In the genomic region with DNA sequence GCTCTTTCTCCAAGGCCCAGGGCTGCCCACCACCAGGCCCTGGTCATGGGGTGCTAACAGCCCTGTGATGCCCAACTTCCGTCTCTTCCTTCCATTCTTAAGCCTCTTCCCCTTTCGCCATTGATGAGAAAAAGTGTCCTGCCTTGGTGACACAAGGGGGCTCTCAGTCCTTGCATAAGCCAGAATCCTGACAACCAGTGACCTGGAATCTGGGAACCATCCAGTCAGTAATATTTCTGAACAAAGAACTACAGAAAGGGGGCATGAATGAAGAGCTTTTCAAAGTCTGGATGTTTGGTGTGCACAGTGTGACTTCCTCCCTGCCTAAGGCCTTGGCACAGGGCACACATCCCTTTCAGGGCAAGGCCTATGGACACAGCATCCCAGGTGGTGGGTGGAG, we compare ENCODE assay signal across 26 cellular contexts. TPM values are rescaled to one million over a fixed set of nuclear protein-coding genes. Genes with fewer than 3 reads are reported as not detected.
DNase-seq lines count a peak whose midpoint lies in the region; FAIRE-seq and TF ChIP-seq lines count a peak whose summit lies in the region.
"Had no signal": no experiment of that assay in that cellular context is flagged by ENCODE, and none has a peak within 500 bp of the region (broad histone marks: within the 10 kb centered on the region; RNA-seq: fewer than 3 reads in every experiment).

No MANE protein-coding gene starts in this region.

- H3K4me3 ChIP-seq in breast epithelium (no peak overlapping the region), WERI-Rb-1 (ENCODE audit: low read depth, low read length) (no peak overlapping the region)
- H3K4me3 ChIP-seq: adrenal gland, colonic mucosa, GM23338, heart right ventricle, MG63, PC-9, upper lobe of left lung had no signal

- POLR2A ChIA-PET in MCF 10A (lab: Yijun Ruan, JAX): no interaction called here

- H3K27ac Mint-ChIP-seq in MCF 10A (ENCODE audit: low read depth, unreplicated experiment) (no peak overlapping the region), progenitor cell of endocrine pancreas (no peak overlapping the region)
- H3K27ac Mint-ChIP-seq: GM23338; naive thymus-derived CD8-positive, alpha-beta T cell had no signal

- DNase-seq in breast epithelium (ENCODE audit: low spot score in 2 of 2) (no peak), MCF 10A (ENCODE audit: unreplicated experiment) (no peak), WERI-Rb-1 (no peak), foreskin melanocyte (peak; percentile 57), GF-D8 (lab: John Stamatoyannopoulos, UW) (no peak), H54 (ENCODE audit: insufficient read length, low spot score) (no peak), progenitor cell of endocrine pancreas (ENCODE audit: low spot score, unreplicated experiment) (no peak), ureter (ENCODE audit: low spot score) (no peak)
- DNase-seq: activated CD8-positive, alpha-beta memory T cell treated with anti-CD3 and anti-CD28 coated beads, Interleukin-2, amount 50 U/mL, for 48 hours; adrenal gland; Calu3; colonic mucosa; heart right ventricle; mesendoderm; MG63; naive thymus-derived CD8-positive, alpha-beta T cell; NCI-H1694; NCI-H82; PC-9; SIG-M5; upper lobe of left lung had no signal

- no peak for TF ChIP-seq CTCF in breast epithelium (IDR thresholded peaks at IDR 0.05)
- TF ChIP-seq CTCF in MCF 10A (IDR thresholded peaks at IDR 0.05; ENCODE audit: unreplicated experiment): no peak
- peak; percentile 44; the same call in 1 of the 2 replicates for TF ChIP-seq CTCF in WERI-Rb-1 (IDR thresholded peaks at IDR 0.05; ENCODE audit: low read depth, low read length)
- TF ChIP-seq CTCF in progenitor cell of endocrine pancreas (IDR thresholded peaks at IDR 0.05; ENCODE audit: unreplicated experiment): no peak

- H3K9me3 Mint-ChIP-seq in MCF 10A (ENCODE audit: unreplicated experiment): no peaks in the 10 kb centered on the region
- no peaks in the 10 kb centered on the region for H3K9me3 Mint-ChIP-seq in progenitor cell of endocrine pancreas (ENCODE audit: low read depth)
- H3K9me3 Mint-ChIP-seq: GM23338 had no signal

- no peak overlapping the region for H3K4me3 Mint-ChIP-seq in MCF 10A (ENCODE audit: unreplicated experiment)
- no peak overlapping the region for H3K4me3 Mint-ChIP-seq in progenitor cell of endocrine pancreas (ENCODE audit: low read depth)
- H3K4me3 Mint-ChIP-seq: GM23338; naive thymus-derived CD8-positive, alpha-beta T cell had no signal

- BruUV-seq in MCF 10A (replicated peaks; lab: Mats Ljungman, UMichigan): no TSS peak

- CTCF ChIA-PET in MCF 10A (lab: Yijun Ruan, JAX): interaction anchor here (1.2 kb wide), 1 partner anchor 286 kb away, joined by 3 read pairs; no protein-coding TSS in a partner anchor

- intact Hi-C loops in breast epithelium (cut with DNase I; ENCODE audit: low total_unique reads) (no loop called here), MCF 10A (cut with micrococcal nuclease) (no loop called here)

- H3K27me3 ChIP-seq in breast epithelium: no peaks in the 10 kb centered on the region
- no peaks in the 10 kb centered on the region for H3K27me3 ChIP-seq in WERI-Rb-1 (ENCODE audit: insufficient read depth, low read depth, severe bottlenecking)
- H3K27me3 ChIP-seq: adrenal gland, colonic mucosa, MG63, upper lobe of left lung had no signal

- TF ChIP-seq POLR2A in breast epithelium (IDR thresholded peaks at IDR 0.05): no peak
- no peak for TF ChIP-seq POLR2A in H54 (IDR thresholded peaks at IDR 0.05; ENCODE audit: low read depth, low read length)

- H3K36me3 ChIP-seq in breast epithelium (no peaks in the 10 kb centered on the region), WERI-Rb-1 (no peaks in the 10 kb centered on the region)
- H3K36me3 ChIP-seq: adrenal gland, colonic mucosa, heart right ventricle, MG63, upper lobe of left lung had no signal

- no peak for FAIRE-seq in H54 (lab: Jason Lieb, UNC)

- peak overlapping the region; percentile 45 to 52 for H3K27ac ChIP-seq in breast epithelium
- no peak overlapping the region for H3K27ac ChIP-seq in WERI-Rb-1
- H3K27ac ChIP-seq: adrenal gland, colonic mucosa, heart right ventricle, HL-60, parathyroid adenoma, PC-9, upper lobe of left lung, VCaP had no signal

- H3K27me3 Mint-ChIP-seq in MCF 10A (ENCODE audit: insufficient read depth, unreplicated experiment) (peaks cover 36% of the 10 kb centered on the region), progenitor cell of endocrine pancreas (peaks cover 40% of the 10 kb centered on the region)

- H3K4me1 Mint-ChIP-seq in MCF 10A (ENCODE audit: insufficient read depth, unreplicated experiment): no peaks in the 10 kb centered on the region
- H3K4me1 Mint-ChIP-seq in progenitor cell of endocrine pancreas (ENCODE audit: low read depth): peaks cover 8% of the 10 kb centered on the region
- H3K4me1 Mint-ChIP-seq: IgD-negative memory B cell; naive thymus-derived CD8-positive, alpha-beta T cell had no signal

- H3K9me3 ChIP-seq in breast epithelium: no peaks in the 10 kb centered on the region
- no peaks in the 10 kb centered on the region for H3K9me3 ChIP-seq in WERI-Rb-1 (ENCODE audit: severe bottlenecking)
- H3K9me3 ChIP-seq: adrenal gland, colonic mucosa, heart right ventricle, MG63, upper lobe of left lung had no signal

- H3K36me3 Mint-ChIP-seq in MCF 10A (ENCODE audit: insufficient read depth, unreplicated experiment) (no peaks in the 10 kb centered on the region), progenitor cell of endocrine pancreas (ENCODE audit: insufficient read depth) (no peaks in the 10 kb centered on the region)
- H3K36me3 Mint-ChIP-seq: IgD-negative memory B cell; naive thymus-derived CD8-positive, alpha-beta T cell had no signal

- H3K4me1 ChIP-seq in breast epithelium: peaks cover 0 to 3% of the 10 kb centered on the region in 2 donors
- H3K4me1 ChIP-seq: adrenal gland, colonic mucosa, parathyroid adenoma had no signal

RNA-seq across cellular contexts. Expression of a gene that starts 49.7 kb away (rescaled TPM):
- total RNA-seq in breast epithelium: 10 to 100 TPM; 45.6 to 74.6 (median 61.6) TPM
- 57.4 and 64.9 TPM in 2 replicates for total RNA-seq in MCF 10A (2022)
- 73.3 TPM in 2 replicates for total RNA-seq in progenitor cell of endocrine pancreas
- total RNA-seq in ureter: 62.4 TPM
